ENCODE assay signal across 14 cellular contexts in the genomic region with DNA sequence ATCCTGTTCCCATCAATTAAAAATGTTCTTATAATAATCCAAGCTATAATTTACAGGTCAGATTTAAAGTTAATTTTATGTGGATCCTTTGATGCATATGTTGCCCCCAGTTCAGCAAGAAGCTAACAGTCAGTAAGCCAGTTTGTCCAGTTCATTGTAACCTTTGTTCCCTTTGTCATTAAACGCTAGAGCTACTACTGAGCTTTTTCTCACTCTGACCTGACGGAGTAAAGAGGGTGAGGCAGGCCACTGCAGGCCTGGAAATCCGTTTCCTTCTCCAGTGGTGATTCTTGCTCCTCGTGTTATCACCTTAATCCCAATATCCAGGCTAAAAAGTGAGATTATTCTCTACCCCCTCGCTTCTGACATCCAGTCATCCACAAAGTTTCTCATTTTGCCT. TPM values are rescaled to one million over a fixed set of nuclear protein-coding genes. Genes with fewer than 3 reads are reported as not detected.
DNase-seq lines count a peak whose midpoint lies in the region; ATAC-seq and TF ChIP-seq lines count a peak whose summit lies in the region.
"Had no signal": no experiment of that assay in that cellular context is flagged by ENCODE, and none has a peak within 500 bp of the region (broad histone marks: within the 10 kb centered on the region; RNA-seq: fewer than 3 reads in every experiment).

No MANE protein-coding gene starts in this region.

- H3K4me2 ChIP-seq in Loucy (ENCODE audit: low read depth, low read length, poor library complexity, severe bottlenecking), result peak overlapping the region; percentile 99

- no peaks in the 10 kb centered on the region for H3K27me3 Mint-ChIP-seq in Caco-2 (ENCODE audit: insufficient read depth, unreplicated experiment)
- H3K27me3 Mint-ChIP-seq in naive thymus-derived CD8-positive, alpha-beta T cell, result no peaks in the 10 kb centered on the region
- H3K27me3 Mint-ChIP-seq: dendritic cell treated with granulocyte-macrophage colony-stimulating factor and Interleukin-4, amounts not matched to agents 40 ng/mL and 50 ng/mL, for 4 days had no signal

- H3K4me3 ChIP-seq in Caco-2 (ENCODE audit: low read depth, low read length) (no peak overlapping the region), Loucy (ENCODE audit: low read length, poor library complexity, severe bottlenecking) (peak overlapping the region; percentile 25), endocrine pancreas (ENCODE audit: control insufficient read depth, insufficient read depth, low read length) (peak overlapping the region; percentile 2), adrenal gland (no peak overlapping the region)

- H3K36me3 ChIP-seq in Caco-2 (ENCODE audit: control insufficient read depth, insufficient read depth, low read length) (no peaks in the 10 kb centered on the region), Loucy (ENCODE audit: insufficient read depth, low read length) (peaks cover 65% of the 10 kb centered on the region), endocrine pancreas (ENCODE audit: control insufficient read depth, insufficient read depth, low read length) (peaks cover 3% of the 10 kb centered on the region), adrenal gland (replicated peaks in 1 of 2) (peaks cover 0 to 14% of the 10 kb centered on the region in 2 donors)

- no peaks in the 10 kb centered on the region for H3F3A ChIP-seq in Loucy (ENCODE audit: low read depth)

- no peak overlapping the region for H2AFZ ChIP-seq in Loucy (ENCODE audit: low read length)

- no peak for ATAC-seq in naive thymus-derived CD8-positive, alpha-beta T cell
- no peak for ATAC-seq in GM18868 (IDR thresholded peaks at IDR 0.05; ENCODE audit: unreplicated experiment)

- POLR2A ChIA-PET in Caco-2 (lab: Charles Lee), result interaction anchor here (0.9 to 2.0 kb wide), 2 partner anchors 10 to 74 kb away, joined by 4 to 20 read pairs; partner anchors contain the start of genes C1orf50, P3H1 and YBX1
- POLR2A ChIA-PET in naive thymus-derived CD8-positive, alpha-beta T cell (lab: Charles Lee), result no interaction called here

- no peak for TF ChIP-seq POLR2A in adrenal gland (IDR thresholded peaks at IDR 0.05)

- H3K27me3 ChIP-seq in Caco-2 (replicated peaks; ENCODE audit: control insufficient read depth, insufficient read depth, low read length), result no peaks in the 10 kb centered on the region
- no peaks in the 10 kb centered on the region for H3K27me3 ChIP-seq in Loucy (ENCODE audit: insufficient read depth, low read length, poor library complexity, severe bottlenecking)
- no peaks in the 10 kb centered on the region for H3K27me3 ChIP-seq in endocrine pancreas (ENCODE audit: control insufficient read depth, insufficient read depth, low read length)
- no peaks in the 10 kb centered on the region for H3K27me3 ChIP-seq in adrenal gland

- 46 to 73% (median 60%) methylated on average over 5 of the region's 5 CpGs for WGBS in adrenal gland, 4 donors

- no peaks in the 10 kb centered on the region for H3K9me3 Mint-ChIP-seq in Caco-2 (ENCODE audit: unreplicated experiment)
- no peaks in the 10 kb centered on the region for H3K9me3 Mint-ChIP-seq in naive thymus-derived CD8-positive, alpha-beta T cell
- H3K9me3 Mint-ChIP-seq: dendritic cell treated with granulocyte-macrophage colony-stimulating factor and Interleukin-4, amounts not matched to agents 40 ng/mL and 50 ng/mL, for 4 days had no signal

- H3K27ac ChIP-seq in adrenal gland, result no peak overlapping the region
- H3K27ac ChIP-seq: WERI-Rb-1 had no signal

- peaks cover 26% of the 10 kb centered on the region for H3K4me1 Mint-ChIP-seq in Caco-2 (ENCODE audit: low read depth, unreplicated experiment)
- H3K4me1 Mint-ChIP-seq in naive thymus-derived CD8-positive, alpha-beta T cell, result peaks cover 30 to 79% (median 78%) of the 10 kb centered on the region in 4 donors

- no peaks in the 10 kb centered on the region for H3K9me2 ChIP-seq in Loucy (replicated peaks; ENCODE audit: low read depth, low read length)

- intact Hi-C loops in Caco-2 (cut with micrococcal nuclease; ENCODE audit: unreplicated experiment) (no loop called here), adrenal gland (cut with DNase I) (no loop called here)

- H3K9me3 ChIP-seq in Caco-2, result no peaks in the 10 kb centered on the region
- no peaks in the 10 kb centered on the region for H3K9me3 ChIP-seq in Loucy (ENCODE audit: insufficient read depth, low read depth, low read length)
- no peaks in the 10 kb centered on the region for H3K9me3 ChIP-seq in endocrine pancreas (ENCODE audit: control insufficient read depth, low read length)
- no peaks in the 10 kb centered on the region for H3K9me3 ChIP-seq in adrenal gland (replicated peaks in 1 of 3)

- H3K27ac Mint-ChIP-seq in Caco-2 (ENCODE audit: unreplicated experiment), result peak overlapping the region; percentile 60
- peak overlapping the region in 8 of 10 donors; percentile 11 to 87 (median 39) for H3K27ac Mint-ChIP-seq in naive thymus-derived CD8-positive, alpha-beta T cell
- H3K27ac Mint-ChIP-seq: dendritic cell treated with granulocyte-macrophage colony-stimulating factor and Interleukin-4, amounts not matched to agents 40 ng/mL and 50 ng/mL, for 4 days had no signal

- H3K4me1 ChIP-seq in Caco-2 (peaks cover 38% of the 10 kb centered on the region), Loucy (ENCODE audit: insufficient read depth, low read length, poor library complexity, severe bottlenecking) (peaks cover 49% of the 10 kb centered on the region), endocrine pancreas (ENCODE audit: control insufficient read depth, insufficient read depth, low read length) (peaks cover 53% of the 10 kb centered on the region), adrenal gland (replicated peaks in 1 of 2) (peaks cover 0 to 49% of the 10 kb centered on the region in 2 donors)

- peak overlapping the region; percentile 61 for H3K4me3 Mint-ChIP-seq in Caco-2 (ENCODE audit: unreplicated experiment)
- H3K4me3 Mint-ChIP-seq in naive thymus-derived CD8-positive, alpha-beta T cell, result peak overlapping the region in 5 of 10 donors; percentile 11 to 55 (median 21)
- H3K4me3 Mint-ChIP-seq: dendritic cell treated with granulocyte-macrophage colony-stimulating factor and Interleukin-4, amounts not matched to agents 40 ng/mL and 50 ng/mL, for 4 days had no signal

- peaks cover 57% of the 10 kb centered on the region for H3K36me3 Mint-ChIP-seq in Caco-2 (ENCODE audit: insufficient read depth, unreplicated experiment)
- H3K36me3 Mint-ChIP-seq in naive thymus-derived CD8-positive, alpha-beta T cell, result peaks cover 0 to 67% (median 10%) of the 10 kb centered on the region in 3 donors

- BruUV-seq in Caco-2 (replicated peaks; lab: Mats Ljungman, UMichigan), result no TSS peak

- DNase-seq in Caco-2, result peak in 1 of 2 experiments; percentile 49
- no peak for DNase-seq in naive thymus-derived CD8-positive, alpha-beta T cell
- no peak for DNase-seq in NCI-H146 treated with DMSO at 0.1 percent for 48 hours (lab: John Stamatoyannopoulos, UW; ENCODE audit: unreplicated experiment)
- no peak for DNase-seq in central memory CD4-positive, alpha-beta T cell
- DNase-seq in adrenal gland, result no peak
- DNase-seq: head of caudate nucleus, KG1, NCI-H510A, SHP77 treated with DMSO at 0.1 percent for 48 hours, WERI-Rb-1 had no signal

- H3K9ac ChIP-seq in Loucy (ENCODE audit: low read depth, low read length, poor library complexity, severe bottlenecking), result peak overlapping the region; percentile 4
- H3K9ac ChIP-seq in endocrine pancreas (ENCODE audit: control insufficient read depth, insufficient read depth, low read length), result no peak overlapping the region

- TF ChIP-seq CTCF in Caco-2 (IDR thresholded peaks at IDR 0.05; ENCODE audit: insufficient read depth in 1 of 2, low read depth in 1 of 2, low read length in 1 of 2, severe bottlenecking in 1 of 2, unreplicated experiment in 1 of 2), result no peak
- no peak for TF ChIP-seq CTCF in Loucy (conservative IDR thresholded peaks at IDR 0.05; ENCODE audit: low read length)
- no peak for TF ChIP-seq CTCF in adrenal gland (IDR thresholded peaks at IDR 0.05)

- H4K20me1 ChIP-seq in Loucy (ENCODE audit: insufficient read depth, low read length, poor library complexity, severe bottlenecking), result peaks cover 97% of the 10 kb centered on the region

- CTCF ChIA-PET in Caco-2 (lab: Charles Lee), result interaction anchor here (0.6 to 1.0 kb wide), 4 partner anchors 10 to 81 kb away, joined by 3 to 5 read pairs (median 4); partner anchors contain the start of genes C1orf50, P3H1 and YBX1

- peaks cover 100% of the 10 kb centered on the region for H3K79me2 ChIP-seq in Loucy (ENCODE audit: insufficient read depth, low read length)

RNA-seq across cellular contexts. Expression of gene YBX1, which starts 10.2 kb away (rescaled TPM):
- total RNA-seq in Caco-2 (2022) (567 and 622 TPM in 2 replicates), adrenal gland (100 to 1,000 TPM; 281 to 430 (median 338) TPM)
- 100 to 1,000 TPM; 308 to 319 TPM for total RNA-seq in naive thymus-derived CD8-positive, alpha-beta T cell
- 10 to 100 TPM; 80.5 to 89.2 (median 83.0) TPM for polyA plus RNA-seq in naive thymus-derived CD8-positive, alpha-beta T cell
- 100 to 1,000 TPM; 285 to 995 (median 300) TPM for polyA plus RNA-seq in adrenal gland

RNA-seq across cellular contexts. Expression of gene PPIH, which starts 34.2 kb away (rescaled TPM):
- total RNA-seq in Caco-2 (2022), result 54.7 and 58.2 TPM in 2 replicates
- 10 to 100 TPM; 46.3 to 49.4 TPM for total RNA-seq in naive thymus-derived CD8-positive, alpha-beta T cell
- 100 to 1,000 TPM in 1 of 3 donors, 10 to 100 TPM in 2; 82.3 to 100 (median 85.0) TPM for polyA plus RNA-seq in naive thymus-derived CD8-positive, alpha-beta T cell
- 10 to 100 TPM; 17.5 to 36.1 (median 26.8) TPM for total RNA-seq in adrenal gland
- 10 to 100 TPM; 19.6 to 41.7 (median 39.3) TPM for polyA plus RNA-seq in adrenal gland

RNA-seq across cellular contexts. Expression of gene CLDN19, which starts 47.6 kb away (rescaled TPM):
- total RNA-seq in Caco-2 (2022), result 2.9 and 4.0 TPM in 2 replicates
- not detected for total RNA-seq in naive thymus-derived CD8-positive, alpha-beta T cell
- polyA plus RNA-seq in naive thymus-derived CD8-positive, alpha-beta T cell, result not detected
- total RNA-seq in adrenal gland, result under 1 TPM in 1 of 8 donors, not detected in 7; 0.91 TPM
- under 1 TPM in 1 of 3 donors, not detected in 2; 0.20 TPM for polyA plus RNA-seq in adrenal gland

Comparison
In these comparisons a context has a peak if more than half of its experiments do, and no peak if none do; other contexts are left out.
1. H3K4me3 ChIP-seq: peak in Loucy (single experiment) and endocrine pancreas (single experiment); none in Caco-2 (single experiment) and adrenal gland (0 of 4).